Comparison of ENCODE assay signal across 8 cellular contexts in the genomic region with DNA sequence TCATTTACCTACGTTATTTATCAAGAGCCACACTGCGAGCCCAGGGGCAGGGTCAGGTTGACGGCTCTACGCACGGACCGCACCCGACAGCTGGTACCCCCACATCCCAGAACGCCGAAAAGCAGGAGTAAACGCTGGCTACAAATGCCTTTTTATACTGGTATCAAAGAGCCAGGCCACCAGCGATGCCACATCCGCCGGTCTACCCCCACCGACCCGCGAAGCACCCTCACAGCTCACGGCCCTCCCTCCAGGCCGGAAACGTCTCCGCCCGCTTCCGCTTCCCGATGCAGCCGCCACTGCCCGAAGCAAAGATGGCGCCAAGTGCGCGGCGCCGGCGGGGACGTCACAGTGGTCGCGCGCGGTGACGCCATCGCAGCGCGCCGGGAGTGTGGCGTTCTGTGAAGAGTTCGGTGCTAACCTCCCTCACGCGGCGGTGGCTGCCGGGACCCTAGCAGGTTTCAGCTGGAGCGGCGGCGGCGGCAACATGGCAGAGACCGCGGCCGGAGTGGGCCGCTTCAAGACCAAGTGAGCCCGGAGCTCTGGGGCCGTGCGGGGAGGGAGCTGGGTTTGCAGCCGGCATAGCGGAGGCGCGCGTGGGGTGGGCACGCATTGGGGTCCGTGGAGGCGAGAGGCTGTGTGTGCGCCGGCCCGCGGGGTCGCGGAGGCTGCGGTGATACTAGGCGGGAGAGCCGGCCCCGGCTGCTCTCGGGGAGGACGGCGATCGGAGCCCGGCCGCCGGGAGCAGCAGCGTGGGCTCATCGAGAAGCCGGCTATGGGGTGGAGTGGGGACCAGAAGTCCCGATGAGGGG. TPM values are rescaled to one million over a fixed set of nuclear protein-coding genes. Genes with fewer than 3 reads are reported as not detected.
DNase-seq lines count a peak whose midpoint lies in the region; ATAC-seq lines count a peak whose summit lies in the region.

A gene (plus strand): TSS at position 376 of the 812 bp plus-strand sequence. CDS start 112 bp downstream, at position 488.

- ATAC-seq in GM21526 (IDR thresholded peaks at IDR 0.05; ENCODE audit: low FRiP score, unreplicated experiment), result peak; percentile 64

- peak; percentile 75 for DNase-seq in DMS114 treated with DMSO at 0.1 percent for 48 hours (lab: John Stamatoyannopoulos, UW; ENCODE audit: unreplicated experiment)
- DNase-seq in HuH-7.5 (ENCODE audit: low spot score), result peak; percentile 96
- DNase-seq in OCI-M1 (lab: John Stamatoyannopoulos, UW), result peak; percentile 96
- DNase-seq in activated T-cell treated with anti-CD3 and anti-CD28 coated beads for 48 hours (ENCODE audit: low read depth), result peak; percentile 97
- peak; percentile 52 for DNase-seq in epithelial cell of prostate (ENCODE audit: low read depth, low spot score)
- peak; percentile 94 for DNase-seq in mucosa of gallbladder (ENCODE audit: low spot score)
- DNase-seq in stimulated activated CD8-positive, alpha-beta memory T cell treated with anti-CD3 and anti-CD28 coated beads, Interleukin-4, amount 100 ng/mL, for 24 hours (ENCODE audit: low read depth), result peak; percentile 96

- H3K27ac ChIP-seq in epithelial cell of prostate, result peak within 1 kb of the TSS; percentile 90

RNA-seq across cellular contexts. Expression of the gene that starts here (rescaled TPM):
- total RNA-seq in mucosa of gallbladder, result 32.5 TPM

Comparison
In these comparisons a context has a peak if more than half of its experiments do, and no peak if none do; other contexts are left out.
1. Peak in every context shown above with its lines: DNase-seq, ATAC-seq and H3K27ac ChIP-seq.